ENCODE assay signal across 1 cellular context in the genomic region with DNA sequence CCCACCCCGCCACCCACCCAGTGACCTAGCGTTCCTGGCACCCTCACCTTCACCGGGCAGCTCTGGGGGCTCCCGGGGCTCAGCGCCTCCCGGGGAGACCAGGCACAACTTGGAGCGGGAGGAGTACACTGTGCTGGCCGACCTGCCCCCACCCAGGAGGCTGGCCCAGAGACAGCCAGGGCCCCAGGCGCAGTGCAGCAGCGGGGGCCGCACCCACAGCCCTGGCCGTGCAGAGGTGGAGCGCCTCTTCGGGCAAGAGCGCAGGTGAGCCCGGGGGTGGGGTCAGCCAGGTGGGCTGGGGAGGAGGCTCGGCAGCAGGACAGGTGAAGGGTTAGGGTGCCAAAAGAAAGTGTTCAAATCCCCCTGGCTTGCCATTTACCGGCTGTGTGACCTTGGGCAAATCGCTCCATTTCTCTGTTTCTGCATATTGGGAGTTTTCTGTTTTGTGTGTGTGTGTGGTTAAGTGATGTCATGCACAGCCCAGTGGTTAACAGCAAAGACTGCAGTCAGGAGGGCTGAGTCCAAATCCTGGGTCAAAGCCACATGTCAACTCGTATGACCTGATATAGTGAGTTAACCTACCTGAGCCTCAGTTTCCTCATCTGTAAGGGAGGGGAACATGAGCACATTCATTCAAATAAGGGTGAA.
TF ChIP-seq lines count a peak whose summit lies in the region.

No MANE protein-coding gene starts in this region.

TF ChIP-seq in HEK293, 187 proteins besides CTCF, POLR2A, EP300 and RAD21 (continued from another document):
- TF ChIP-seq, protein P1, sequence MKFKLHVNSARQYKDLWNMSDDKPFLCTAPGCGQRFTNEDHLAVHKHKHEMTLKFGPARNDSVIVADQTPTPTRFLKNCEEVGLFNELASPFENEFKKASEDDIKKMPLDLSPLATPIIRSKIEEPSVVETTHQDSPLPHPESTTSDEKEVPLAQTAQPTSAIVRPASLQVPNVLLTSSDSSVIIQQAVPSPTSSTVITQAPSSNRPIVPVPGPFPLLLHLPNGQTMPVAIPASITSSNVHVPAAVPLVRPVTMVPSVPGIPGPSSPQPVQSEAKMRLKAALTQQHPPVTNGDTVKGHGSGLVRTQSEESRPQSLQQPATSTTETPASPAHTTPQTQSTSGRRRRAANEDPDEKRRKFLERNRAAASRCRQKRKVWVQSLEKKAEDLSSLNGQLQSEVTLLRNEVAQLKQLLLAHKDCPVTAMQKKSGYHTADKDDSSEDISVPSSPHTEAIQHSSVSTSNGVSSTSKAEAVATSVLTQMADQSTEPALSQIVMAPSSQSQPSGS (tag by site-specific recombination; IDR thresholded peaks at IDR 0.05; ENCODE audit: low read depth), result peak; percentile 50; the same call in 1 of the 2 replicates
- TF ChIP-seq HOXC10 (CRISPR knock-in tag; IDR thresholded peaks at IDR 0.05) (no peak), YY1 (tag by site-specific recombination; IDR thresholded peaks at IDR 0.05) (no peak), MYNN (tag by site-specific recombination; IDR thresholded peaks at IDR 0.05; ENCODE audit: borderline replicate concordance) (no peak)
- TF ChIP-seq, protein P2, sequence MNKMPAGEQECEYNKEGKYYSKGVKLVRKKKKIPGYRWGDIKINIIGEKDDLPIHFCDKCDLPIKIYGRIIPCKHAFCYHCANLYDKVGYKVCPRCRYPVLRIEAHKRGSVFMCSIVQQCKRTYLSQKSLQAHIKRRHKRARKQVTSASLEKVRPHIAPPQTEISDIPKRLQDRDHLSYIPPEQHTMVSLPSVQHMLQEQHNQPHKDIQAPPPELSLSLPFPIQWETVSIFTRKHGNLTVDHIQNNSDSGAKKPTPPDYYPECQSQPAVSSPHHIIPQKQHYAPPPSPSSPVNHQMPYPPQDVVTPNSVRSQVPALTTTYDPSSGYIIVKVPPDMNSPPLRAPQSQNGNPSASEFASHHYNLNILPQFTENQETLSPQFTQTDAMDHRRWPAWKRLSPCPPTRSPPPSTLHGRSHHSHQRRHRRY (tag by site-specific recombination; IDR thresholded peaks at IDR 0.05), result no peak
- TF ChIP-seq, protein P3, sequence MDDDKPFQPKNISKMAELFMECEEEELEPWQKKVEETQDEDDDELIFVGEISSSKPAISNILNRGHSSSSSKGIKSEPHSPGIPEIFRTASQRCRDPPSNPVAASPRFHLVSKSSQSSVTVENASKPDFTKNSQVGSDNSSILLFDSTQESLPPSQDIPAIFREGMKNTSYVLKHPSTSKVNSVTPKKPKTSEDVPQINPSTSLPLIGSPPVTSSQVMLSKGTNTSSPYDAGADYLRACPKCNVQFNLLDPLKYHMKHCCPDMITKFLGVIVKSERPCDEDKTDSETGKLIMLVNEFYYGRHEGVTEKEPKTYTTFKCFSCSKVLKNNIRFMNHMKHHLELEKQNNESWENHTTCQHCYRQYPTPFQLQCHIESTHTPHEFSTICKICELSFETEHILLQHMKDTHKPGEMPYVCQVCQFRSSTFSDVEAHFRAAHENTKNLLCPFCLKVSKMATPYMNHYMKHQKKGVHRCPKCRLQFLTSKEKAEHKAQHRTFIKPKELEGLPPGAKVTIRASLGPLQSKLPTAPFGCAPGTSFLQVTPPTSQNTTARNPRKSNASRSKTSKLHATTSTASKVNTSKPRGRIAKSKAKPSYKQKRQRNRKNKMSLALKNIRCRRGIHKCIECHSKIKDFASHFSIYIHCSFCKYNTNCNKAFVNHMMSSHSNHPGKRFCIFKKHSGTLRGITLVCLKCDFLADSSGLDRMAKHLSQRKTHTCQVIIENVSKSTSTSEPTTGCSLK (tag by site-specific recombination; IDR thresholded peaks at IDR 0.05), result no peak
